In genomic region chr12:11865835-11866234, GRCh38 we compare ENCODE assay signal across 24 cellular contexts.
"Had no signal": no experiment of that assay in that cellular context is flagged by ENCODE, and none has a peak within 500 bp of the region (broad histone marks: within the 10 kb centered on the region; RNA-seq: fewer than 3 reads in every experiment).

No MANE protein-coding gene starts in this region.

- H3K4me2 ChIP-seq: neural progenitor cell had no signal

- H3K36me3 ChIP-seq: neural progenitor cell had no signal

- H3K27ac ChIP-seq: epithelial cell of prostate, gastrocnemius medialis, lower lobe of right lung, neural progenitor cell, parathyroid adenoma, right lobe of liver, tibial nerve had no signal

- H3K27me3 Mint-ChIP-seq: effector memory CD8-positive, alpha-beta T cell; naive thymus-derived CD4-positive, alpha-beta T cell; progenitor cell of endocrine pancreas; stimulated activated memory B cell treated with anti-CD40 and anti-IgM and Interleukin-4, amounts not matched to agents 10 μg/mL and 1 μg/mL and 100 μg/mL, for 72 hours had no signal

- H3K4me3 Mint-ChIP-seq: effector memory CD8-positive, alpha-beta T cell; naive thymus-derived CD4-positive, alpha-beta T cell; nephron; neural progenitor cell; stimulated activated memory B cell treated with anti-CD40 and anti-IgM and Interleukin-4, amounts not matched to agents 10 μg/mL and 1 μg/mL and 100 μg/mL, for 72 hours had no signal

- H3K4me3 ChIP-seq: coronary artery, gastrocnemius medialis, lower lobe of right lung, mucosa of descending colon, neural progenitor cell, right lobe of liver, thoracic aorta, tibial nerve, upper lobe of left lung had no signal

- DNase-seq: dermis blood vessel endothelial cell; effector memory CD8-positive, alpha-beta T cell; foreskin fibroblast; gastrocnemius medialis; head of caudate nucleus; left ventricle myocardium superior; lower lobe of right lung; mucosa of descending colon; naive thymus-derived CD4-positive, alpha-beta T cell; right lobe of liver; stimulated activated CD4-positive, alpha-beta T cell treated with anti-CD3 and anti-CD28 coated beads, Interleukin-2, amount 100 ng/mL, for 24 hours; stimulated activated CD4-positive, alpha-beta T cell treated with anti-CD3 and anti-CD28 coated beads, Interleukin-4, amount 100 ng/mL, for 24 hours; stimulated activated naive CD8-positive, alpha-beta T cell treated with anti-CD3 and anti-CD28 coated beads, Interleukin-15, Interleukin-2, amounts not matched to agents 100 U/mL and 50 U/mL, for 24 hours; upper lobe of left lung had no signal

- H2AFZ ChIP-seq: neural progenitor cell, parathyroid adenoma had no signal

- ATAC-seq: effector memory CD8-positive, alpha-beta T cell; esophagus mucosa; gastrocnemius medialis; left ventricle myocardium superior; lower lobe of right lung; naive thymus-derived CD4-positive, alpha-beta T cell; right lobe of liver; stimulated activated memory B cell treated with anti-CD40 and anti-IgM and Interleukin-4, amounts not matched to agents 10 μg/mL and 1 μg/mL and 100 μg/mL, for 72 hours; stimulated activated naive CD8-positive, alpha-beta T cell treated with anti-CD3 and anti-CD28 coated beads, Interleukin-15, Interleukin-2, amounts not matched to agents 100 U/mL and 50 U/mL, for 24 hours had no signal

- H3K27ac Mint-ChIP-seq: effector memory CD8-positive, alpha-beta T cell; naive thymus-derived CD4-positive, alpha-beta T cell; nephron; neural progenitor cell; progenitor cell of endocrine pancreas; stimulated activated memory B cell treated with anti-CD40 and anti-IgM and Interleukin-4, amounts not matched to agents 10 μg/mL and 1 μg/mL and 100 μg/mL, for 72 hours had no signal
